19 cellular contexts compared by ENCODE assay signal in genomic region chr9:14500705-14501104, GRCh38.
A peak's percentile ranks its signal among the peaks of the same experiment; 100 is the strongest.
DNase-seq lines count a peak whose midpoint lies in the region; ATAC-seq, FAIRE-seq and TF ChIP-seq lines count a peak whose summit lies in the region.
"Had no signal": no experiment of that assay in that cellular context is flagged by ENCODE, and none has a peak within 500 bp of the region (broad histone marks: within the 10 kb centered on the region; RNA-seq: fewer than 3 reads in every experiment).

No MANE protein-coding gene starts in this region.

- no TSS peak for BruUV-seq in GM12878 (replicated peaks; lab: Mats Ljungman, UMichigan)

- H3K27me3 ChIP-seq in GM12878 (replicated peaks in 1 of 2; ENCODE audit: control insufficient read depth in 2 of 2, insufficient read depth in 2 of 2, low read length in 1 of 2) = no peaks in the 10 kb centered on the region
- no peaks in the 10 kb centered on the region for H3K27me3 ChIP-seq in Peyer's patch

- H3K36me3 ChIP-seq in GM12878 (ENCODE audit: control insufficient read depth in 2 of 2, insufficient read depth in 2 of 2, low read length in 1 of 2) = no peaks in the 10 kb centered on the region
- no peaks in the 10 kb centered on the region for H3K36me3 ChIP-seq in Peyer's patch

- H2AFZ ChIP-seq in GM12878 (ENCODE audit: control insufficient read depth, low read depth, low read length) = no peak overlapping the region
- H2AFZ ChIP-seq: GM23248 had no signal

- no peak overlapping the region for H3K4me2 ChIP-seq in GM12878 (ENCODE audit: control insufficient read depth, insufficient read depth)
- H3K4me2 ChIP-seq: A549 had no signal

- H3K4me1 ChIP-seq in GM12878 (ENCODE audit: control insufficient read depth, insufficient read depth, low read length) (no peaks in the 10 kb centered on the region), Peyer's patch (no peaks in the 10 kb centered on the region)
- H3K4me1 ChIP-seq: A549 had no signal

- TF ChIP-seq CTCF in GM12878 (IDR thresholded peaks at IDR 0.05 in 2 of 3, conservative IDR thresholded peaks at IDR 0.05 in 1 of 3; ENCODE audit: control insufficient read depth in 2 of 3, extremely low read depth in 1 of 3, insufficient read depth in 1 of 3, low read depth in 3 of 3, low read length in 3 of 3) (no peak), lower leg skin (IDR thresholded peaks at IDR 0.05) (no peak), Peyer's patch (IDR thresholded peaks at IDR 0.05) (no peak)

- POLR2A ChIA-PET in GM12878 (lab: Charles Lee) = no interaction called here

- H3K27ac ChIP-seq in GM12878 (ENCODE audit: control insufficient read depth, insufficient read depth) = no peak overlapping the region
- no peak overlapping the region for H3K27ac ChIP-seq in Peyer's patch
- H3K27ac ChIP-seq: A549, GM23248, HL-60 had no signal

- intact Hi-C loops in GM12878 (cut with micrococcal nuclease; ENCODE audit: unreplicated experiment) (no loop called here), lower leg skin (cut with DNase I; ENCODE audit: low total_unique reads) (no loop called here)

- WGBS in GM12878 (ENCODE audit: insufficient coverage, insufficient replicate concordance, low lambda C conversion rate, missing lambda C conversion rate) = 31% methylated on average over 9 of the region's 9 CpGs
- WGBS in lower leg skin, 2 donors = 69 to 75% methylated on average over 9 of the region's 9 CpGs

- DNase-seq in GM12891 (ENCODE audit: insufficient read length, low spot score) = no peak
- DNase-seq in GM12878 (ENCODE audit: low read depth, low spot score) = no peak
- DNase-seq in putamen (ENCODE audit: low spot score) = peak; percentile 29
- DNase-seq in lower leg skin (ENCODE audit: low spot score in 2 of 2) = no peak
- no peak for DNase-seq in HuH-7 (ENCODE audit: low spot score)
- no peak for DNase-seq in Peyer's patch
- DNase-seq: COR-L47, GF-D8, GM23248, NCI-H2081 treated with DMSO at 0.1 percent for 48 hours, NCI-H2227 treated with DMSO at 0.1 percent for 48 hours, NCI-H524, SIG-M5 had no signal

- H3K4me3 ChIP-seq in GM12878 = no peak overlapping the region
- no peak overlapping the region for H3K4me3 ChIP-seq in lower leg skin (ENCODE audit: low read depth, poor library complexity, severe bottlenecking)
- H3K4me3 ChIP-seq in Peyer's patch = no peak overlapping the region
- H3K4me3 ChIP-seq: A549, GM23248, K562 had no signal

- RAD21 ChIA-PET in GM12878 (lab: Charles Lee; ENCODE audit: unreplicated experiment) = interaction anchor here (0.9 kb wide), 1 partner anchor 161 kb away, joined by 3 read pairs; no protein-coding TSS in a partner anchor

- SMC1A ChIA-PET in GM12878 (lab: Charles Lee; ENCODE audit: uncharacterized antibody, unreplicated experiment) = no interaction called here

- no peaks in the 10 kb centered on the region for H3K9me3 ChIP-seq in GM12878 (replicated peaks; ENCODE audit: control insufficient read depth, insufficient read depth, low read length)
- H3K9me3 ChIP-seq in Peyer's patch = no peaks in the 10 kb centered on the region
- H3K9me3 ChIP-seq: A549 had no signal

- H3K9ac ChIP-seq in GM12878 (ENCODE audit: control insufficient read depth, insufficient read depth, low read length) = no peak overlapping the region
- H3K9ac ChIP-seq: GM23248 had no signal

- in situ Hi-C loops in GM12878 (cut with MboI) = no loop called here

- TF ChIP-seq RAD21 in GM12878 (IDR thresholded peaks at IDR 0.05; ENCODE audit: insufficient read depth, low read depth, low read length) = no peak

- TF ChIP-seq EP300 in GM12878 (IDR thresholded peaks at IDR 0.05; ENCODE audit: borderline replicate concordance in 1 of 2, control insufficient read depth in 1 of 2, low read depth in 2 of 2, low read length in 2 of 2) = no peak

- ATAC-seq in HG03442 (IDR thresholded peaks at IDR 0.05; ENCODE audit: unreplicated experiment) = peak; percentile 79
- ATAC-seq in GM12878 = peak; percentile 34; the same call in 2 of the 3 replicates
- no peak for ATAC-seq in HG03159 (IDR thresholded peaks at IDR 0.05; ENCODE audit: unreplicated experiment)
- ATAC-seq: A549, K562 had no signal

- CTCF ChIA-PET in GM12878 (lab: Yijun Ruan, JAX) = no interaction called here

- H4K20me1 ChIP-seq in GM12878 (ENCODE audit: control insufficient read depth, insufficient read depth) = no peaks in the 10 kb centered on the region

- H3K79me2 ChIP-seq in GM12878 (ENCODE audit: control insufficient read depth, insufficient read depth, low read length) = no peaks in the 10 kb centered on the region

- no peak for FAIRE-seq in GM12891 (lab: Jason Lieb, UNC)
- no peak for FAIRE-seq in GM12878 (lab: Jason Lieb, UNC)
- FAIRE-seq: A549, HTR-8/SVneo, K562 had no signal

- TF ChIP-seq POLR2A in GM12891 (IDR thresholded peaks at IDR 0.05; ENCODE audit: low read depth, low read length) (no peak), GM12878 (IDR thresholded peaks at IDR 0.05; ENCODE audit: low read depth, low read length) (no peak), lower leg skin (IDR thresholded peaks at IDR 0.05) (no peak), Peyer's patch (IDR thresholded peaks at IDR 0.05) (no peak)

TF ChIP-seq in GM12891, 5 proteins besides CTCF, POLR2A, EP300 and RAD21:
- peak; percentile 82 for TF ChIP-seq SPI1 (IDR thresholded peaks at IDR 0.05; ENCODE audit: low read depth, low read length)
- no peak for TF ChIP-seq POU2F2 (IDR thresholded peaks at IDR 0.05; ENCODE audit: low read depth, low read length)
- TF ChIP-seq TAF1 (IDR thresholded peaks at IDR 0.05; ENCODE audit: low read depth, low read length) = no peak

TF ChIP-seq in GM12878, 131 proteins besides CTCF, POLR2A, EP300 and RAD21:
- no peak for TF ChIP-seq SP1 (IDR thresholded peaks at IDR 0.05; ENCODE audit: low read depth, low read length)
- no peak for TF ChIP-seq NKRF (conservative IDR thresholded peaks at IDR 0.05)
- peak; percentile 50; the same call in 1 of the 2 replicates for TF ChIP-seq SPI1 (IDR thresholded peaks at IDR 0.05; ENCODE audit: borderline replicate concordance, insufficient read depth, low read depth, low read length)
- peak in 1 of 2 experiments; percentile 24; a peak in 2 of 4 replicates for TF ChIP-seq IKZF2 (IDR thresholded peaks at IDR 0.05)
- 0 out of 2 replicates have a peak, but pooled peaks have one; percentile 21 for TF ChIP-seq IKZF1 (conservative IDR thresholded peaks at IDR 0.05)
